Comparison of ENCODE assay signal across 28 cellular contexts in the genomic region with DNA sequence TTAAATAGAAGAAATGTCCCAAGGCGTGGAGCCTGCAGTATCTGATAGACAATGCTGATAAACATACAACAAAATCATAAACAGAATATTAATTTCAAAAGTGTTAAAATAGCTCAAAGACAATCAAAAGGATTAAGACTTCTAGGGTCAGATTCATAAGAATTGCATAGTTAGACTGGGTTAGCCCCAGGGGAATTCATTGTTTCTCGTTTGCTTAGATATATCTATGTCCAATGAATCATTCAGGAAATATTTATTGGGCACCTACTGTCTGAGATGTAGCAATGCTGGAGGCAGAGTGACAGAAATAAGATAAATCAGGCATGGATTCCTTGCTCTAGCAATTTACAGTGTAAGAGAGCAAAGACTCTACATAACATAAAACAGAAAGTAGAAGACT.
DNase-seq lines count a peak whose midpoint lies in the region; TF ChIP-seq lines count a peak whose summit lies in the region.
"Had no signal": no experiment of that assay in that cellular context is flagged by ENCODE, and none has a peak within 500 bp of the region (broad histone marks: within the 10 kb centered on the region; RNA-seq: fewer than 3 reads in every experiment).

No MANE protein-coding gene starts in this region.

- DNase-seq in AG09309 (ENCODE audit: low read depth) (peak; percentile 64), NCI-H226 (peak; percentile 36), brain microvascular endothelial cell (peak; percentile 20), fibroblast of the aortic adventitia (ENCODE audit: low read depth) (peak; percentile 20), NOMO-1 treated with dmso at 0.1 percent for 144 hours (lab: John Stamatoyannopoulos, UW; ENCODE audit: unreplicated experiment) (no peak), NOMO-1 (lab: John Stamatoyannopoulos, UW; ENCODE audit: unreplicated experiment in 2 of 2) (no peak), RKO (ENCODE audit: low spot score) (no peak)
- DNase-seq in T-helper 2 cell treated with Interferon-gamma antibody and Interleukin-4, amounts not matched to agents 5 μg/mL and 100 μg/mL, for 36 hours (ENCODE audit: low spot score) = no peak
- DNase-seq: activated CD4-positive, alpha-beta T cell treated with anti-CD3 and anti-CD28 coated beads for 36 hours; activated CD8-positive, alpha-beta T cell treated with anti-CD3 and anti-CD28 coated beads, Interleukin-2, amount 10 ng/mL, durations not matched to agents 7 days and 5 days; activated effector memory CD4-positive, alpha-beta T cell treated with Interleukin-2 at 50 U/mL for 16 hours; activated naive CD8-positive, alpha-beta T cell treated with anti-CD3 and anti-CD28 coated beads for 36 hours; BE2C; CD8-positive, alpha-beta memory T cell; DMS153; GF-D8; NCI-H1105; NCI-H187 treated with DMSO at 0.1 percent for 48 hours; NCI-H526 treated with DMSO at 0.1 percent for 48 hours; nephron progenitor cell; ovary; SK-N-SH; T-helper 17 cell; tibial artery had no signal

- H3K4me3 Mint-ChIP-seq in T-helper 2 cell treated with Interferon-gamma antibody and Interleukin-4, amounts not matched to agents 5 μg/mL and 100 μg/mL, for 36 hours = no peak overlapping the region
- H3K4me3 Mint-ChIP-seq: activated CD4-positive, alpha-beta T cell treated with anti-CD3 and anti-CD28 coated beads for 36 hours; activated CD8-positive, alpha-beta T cell treated with anti-CD3 and anti-CD28 coated beads, Interleukin-2, amount 10 ng/mL, durations not matched to agents 7 days and 5 days; activated naive CD8-positive, alpha-beta T cell treated with anti-CD3 and anti-CD28 coated beads for 36 hours; CD8-positive, alpha-beta memory T cell; GM23338; IgD-negative memory B cell; nephron progenitor cell; T-helper 17 cell had no signal

- no peaks in the 10 kb centered on the region for H3K27me3 ChIP-seq in brain microvascular endothelial cell (replicated peaks)
- H3K27me3 ChIP-seq: BE2C, ovary, tibial artery had no signal

- H3K27ac Mint-ChIP-seq in T-helper 2 cell treated with Interferon-gamma antibody and Interleukin-4, amounts not matched to agents 5 μg/mL and 100 μg/mL, for 36 hours = no peak overlapping the region
- H3K27ac Mint-ChIP-seq: activated CD4-positive, alpha-beta T cell treated with anti-CD3 and anti-CD28 coated beads for 36 hours; activated CD8-positive, alpha-beta T cell treated with anti-CD3 and anti-CD28 coated beads, Interleukin-2, amount 10 ng/mL, durations not matched to agents 7 days and 5 days; activated naive CD8-positive, alpha-beta T cell treated with anti-CD3 and anti-CD28 coated beads for 36 hours; CD8-positive, alpha-beta memory T cell; GM23338; IgD-negative memory B cell; nephron progenitor cell; T-helper 17 cell had no signal

- H3K4me3 ChIP-seq in AG09309 (ENCODE audit: control insufficient read depth, low read depth, low read length) (no peak overlapping the region), brain microvascular endothelial cell (ENCODE audit: low read depth, low read length) (no peak overlapping the region), fibroblast of the aortic adventitia (ENCODE audit: low read depth, low read length) (no peak overlapping the region)
- H3K4me3 ChIP-seq: A549, GM23338, ovary, smooth muscle cell, tibial artery had no signal

- in situ Hi-C loops in brain microvascular endothelial cell (cut with HindIII; ENCODE audit: low pct_ligation_motif_present, low sequenced_read_pairs) = no loop called here

- no peaks in the 10 kb centered on the region for H3K36me3 ChIP-seq in brain microvascular endothelial cell (replicated peaks)
- H3K36me3 ChIP-seq: BE2C, ovary, tibial artery had no signal

- TF ChIP-seq CTCF in AG09309 (IDR thresholded peaks at IDR 0.05; ENCODE audit: control insufficient read depth, insufficient read depth, low read depth, low read length, missing control alignments) = no peak
- no peak for TF ChIP-seq CTCF in brain microvascular endothelial cell (IDR thresholded peaks at IDR 0.05; ENCODE audit: low read depth, low read length, missing control alignments)
- no peak for TF ChIP-seq CTCF in fibroblast of the aortic adventitia (IDR thresholded peaks at IDR 0.05; ENCODE audit: insufficient read depth, low read length)

- H3K27me3 Mint-ChIP-seq in T-helper 2 cell treated with Interferon-gamma antibody and Interleukin-4, amounts not matched to agents 5 μg/mL and 100 μg/mL, for 36 hours (ENCODE audit: low read depth) = no peaks in the 10 kb centered on the region
- H3K27me3 Mint-ChIP-seq: activated naive CD8-positive, alpha-beta T cell treated with anti-CD3 and anti-CD28 coated beads for 36 hours; CD8-positive, alpha-beta memory T cell; IgD-negative memory B cell; T-helper 17 cell had no signal

- no peak overlapping the region for H3K27ac ChIP-seq in brain microvascular endothelial cell
- H3K27ac ChIP-seq: A549, ovary, tibial artery had no signal

- H3K9me3 Mint-ChIP-seq in T-helper 2 cell treated with Interferon-gamma antibody and Interleukin-4, amounts not matched to agents 5 μg/mL and 100 μg/mL, for 36 hours = peaks cover 17% of the 10 kb centered on the region

- H3K4me1 Mint-ChIP-seq in T-helper 2 cell treated with Interferon-gamma antibody and Interleukin-4, amounts not matched to agents 5 μg/mL and 100 μg/mL, for 36 hours (ENCODE audit: low read depth) = no peaks in the 10 kb centered on the region
- H3K4me1 Mint-ChIP-seq: activated CD4-positive, alpha-beta T cell treated with anti-CD3 and anti-CD28 coated beads for 36 hours; activated naive CD8-positive, alpha-beta T cell treated with anti-CD3 and anti-CD28 coated beads for 36 hours; CD8-positive, alpha-beta memory T cell; GM23338; IgD-negative memory B cell; nephron progenitor cell; T-helper 17 cell had no signal

- no peaks in the 10 kb centered on the region for H3K36me3 Mint-ChIP-seq in T-helper 2 cell treated with Interferon-gamma antibody and Interleukin-4, amounts not matched to agents 5 μg/mL and 100 μg/mL, for 36 hours (ENCODE audit: low read depth)
- H3K36me3 Mint-ChIP-seq: CD8-positive, alpha-beta memory T cell; IgD-negative memory B cell had no signal

Comparison
In these comparisons a context has a peak if more than half of its experiments do, and no peak if none do; other contexts are left out.
1. DNase-seq: peak in AG09309 (single experiment), NCI-H226 (single experiment), brain microvascular endothelial cell (single experiment) and fibroblast of the aortic adventitia (single experiment); none in NOMO-1 treated with dmso at 0.1 percent for 144 hours (single experiment), NOMO-1 (0 of 2), T-helper 2 cell treated with Interferon-gamma antibody and Interleukin-4, amounts not matched to agents 5 μg/mL and 100 μg/mL, for 36 hours (single experiment) and RKO (single experiment).